18 cellular contexts compared by ENCODE assay signal in genomic region chr10:29540016-29540415, GRCh38.
"Had no signal": no experiment of that assay in that cellular context is flagged by ENCODE, and none has a peak within 500 bp of the region (broad histone marks: within the 10 kb centered on the region; RNA-seq: fewer than 3 reads in every experiment).

No MANE protein-coding gene starts in this region.

- H3K9me3 ChIP-seq: neutrophil, transverse colon had no signal

- ATAC-seq: activated CD8-positive, alpha-beta memory T cell treated with anti-CD3 and anti-CD28 coated beads, Interleukin-2, amount 10 ng/mL, durations not matched to agents 7 days and 5 days; right cardiac atrium; stimulated activated effector memory CD8-positive, alpha-beta T cell treated with anti-CD3 and anti-CD28 coated beads, Interleukin-12 subunit alpha, Interleukin-12 subunit beta, amount 100 ng/mL, for 72 hours had no signal

- H3K27ac Mint-ChIP-seq: activated CD8-positive, alpha-beta memory T cell treated with anti-CD3 and anti-CD28 coated beads, Interleukin-2, amount 10 ng/mL, durations not matched to agents 7 days and 5 days; activated naive CD8-positive, alpha-beta T cell treated with anti-CD3 and anti-CD28 coated beads for 36 hours; naive B cell; stimulated activated effector memory CD8-positive, alpha-beta T cell treated with anti-CD3 and anti-CD28 coated beads, Interleukin-12 subunit alpha, Interleukin-12 subunit beta, amount 100 ng/mL, for 72 hours had no signal

- H3K27me3 ChIP-seq: neutrophil, transverse colon had no signal

- H3K4me3 ChIP-seq: dorsolateral prefrontal cortex, transverse colon had no signal

- H3K27ac ChIP-seq: dorsolateral prefrontal cortex, neutrophil, transverse colon had no signal

- H3K4me3 Mint-ChIP-seq: activated CD8-positive, alpha-beta memory T cell treated with anti-CD3 and anti-CD28 coated beads, Interleukin-2, amount 10 ng/mL, durations not matched to agents 7 days and 5 days; activated naive CD8-positive, alpha-beta T cell treated with anti-CD3 and anti-CD28 coated beads for 36 hours; naive B cell; stimulated activated effector memory CD8-positive, alpha-beta T cell treated with anti-CD3 and anti-CD28 coated beads, Interleukin-12 subunit alpha, Interleukin-12 subunit beta, amount 100 ng/mL, for 72 hours had no signal

- H3K9me3 Mint-ChIP-seq: activated naive CD8-positive, alpha-beta T cell treated with anti-CD3 and anti-CD28 coated beads for 36 hours; naive B cell; stimulated activated effector memory CD8-positive, alpha-beta T cell treated with anti-CD3 and anti-CD28 coated beads, Interleukin-12 subunit alpha, Interleukin-12 subunit beta, amount 100 ng/mL, for 72 hours had no signal

- H3K27me3 Mint-ChIP-seq: activated CD8-positive, alpha-beta memory T cell treated with anti-CD3 and anti-CD28 coated beads, Interleukin-2, amount 10 ng/mL, durations not matched to agents 7 days and 5 days; activated naive CD8-positive, alpha-beta T cell treated with anti-CD3 and anti-CD28 coated beads for 36 hours; naive B cell had no signal

- FAIRE-seq: bronchial epithelial cell, kidney had no signal

- DNase-seq: activated CD4-positive, alpha-beta T cell treated with anti-CD3 and anti-CD28 coated beads, Interleukin-2, amount 50 U/mL, for 48 hours; activated CD4-positive, CD25-positive, alpha-beta regulatory T cell treated with anti-CD3 and anti-CD28 coated beads, Interleukin-2, amount 50 U/mL, for 72 hours; activated CD8-positive, alpha-beta memory T cell treated with anti-CD3 and anti-CD28 coated beads, Interleukin-2, amount 10 ng/mL, durations not matched to agents 7 days and 5 days; activated gamma-delta T cell; activated naive CD8-positive, alpha-beta T cell treated with anti-CD3 and anti-CD28 coated beads for 36 hours; activated T-cell treated with anti-CD3 and anti-CD28 coated beads, Interleukin-2, amount 50 U/mL, for 48 hours; anterior cingulate cortex; dorsolateral prefrontal cortex; foreskin melanocyte; kidney; midbrain; naive B cell; posterior cingulate gyrus; right cardiac atrium; transverse colon had no signal

- H3K36me3 Mint-ChIP-seq: activated CD8-positive, alpha-beta memory T cell treated with anti-CD3 and anti-CD28 coated beads, Interleukin-2, amount 10 ng/mL, durations not matched to agents 7 days and 5 days; activated naive CD8-positive, alpha-beta T cell treated with anti-CD3 and anti-CD28 coated beads for 36 hours; naive B cell had no signal

- H3K4me1 Mint-ChIP-seq: activated CD8-positive, alpha-beta memory T cell treated with anti-CD3 and anti-CD28 coated beads, Interleukin-2, amount 10 ng/mL, durations not matched to agents 7 days and 5 days; naive B cell had no signal
